Comparison of ENCODE assay signal across 8 cellular contexts in the genomic region with DNA sequence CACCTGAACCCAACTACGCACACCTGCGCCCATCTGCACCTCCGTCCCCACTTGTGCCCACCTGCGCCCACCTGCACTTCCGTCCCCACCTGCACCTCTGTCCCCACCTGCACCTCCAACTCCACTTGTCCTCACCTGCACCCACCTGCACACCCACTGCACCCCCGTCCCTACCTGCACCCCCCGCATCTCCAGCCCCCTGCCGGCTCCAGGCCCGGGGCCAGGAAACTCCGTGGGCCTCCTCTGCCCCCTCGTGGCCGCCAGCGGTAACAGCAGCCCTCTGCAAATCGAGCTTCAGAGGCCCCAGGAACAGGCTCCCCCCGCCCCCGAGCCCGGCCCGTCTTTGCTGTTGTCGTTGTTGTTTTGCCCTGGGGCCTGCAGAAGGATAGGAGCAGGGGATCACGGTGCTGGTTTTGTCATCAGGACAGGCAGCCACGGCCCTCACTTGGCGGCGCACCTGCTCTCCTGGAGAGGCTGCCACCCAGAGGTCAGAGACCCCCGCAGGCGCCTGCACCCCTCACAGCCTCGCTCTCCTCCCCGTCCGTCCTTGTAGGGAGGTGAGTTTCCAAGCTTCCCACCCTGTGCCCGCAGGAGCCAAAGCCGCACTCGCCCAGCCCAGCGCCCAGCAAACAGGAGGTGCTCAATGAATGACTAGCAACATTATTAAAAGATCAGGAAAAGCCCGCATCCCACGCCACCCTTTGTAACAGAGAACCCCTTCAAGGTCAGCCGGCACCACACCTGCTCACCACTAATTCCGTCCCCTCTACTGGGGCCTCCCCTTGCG.
DNase-seq lines count a peak whose midpoint lies in the region; ATAC-seq and TF ChIP-seq lines count a peak whose summit lies in the region.

No MANE protein-coding gene starts in this region.

- no peaks in the 10 kb centered on the region for H3K9me3 Mint-ChIP-seq in activated naive CD4-positive, alpha-beta T cell treated with anti-CD3 and anti-CD28 coated beads, Interleukin-2, amount 50 U/mL, for 72 hours

- TF ChIP-seq CTCF in vagina (IDR thresholded peaks at IDR 0.05) = peak; percentile 68 to 83 (median 77)

- H3K9me3 ChIP-seq in vagina = no peaks in the 10 kb centered on the region

- intact Hi-C loops in Right ventricle myocardium superior (cut with DNase I) = no loop called here
- intact Hi-C loops in posterior vena cava (cut with DNase I) = no loop called here
- intact Hi-C loops in vagina (cut with DNase I) = no loop called here

- no peaks in the 10 kb centered on the region for H3K36me3 Mint-ChIP-seq in activated naive CD4-positive, alpha-beta T cell treated with anti-CD3 and anti-CD28 coated beads, Interleukin-2, amount 50 U/mL, for 72 hours

- H3K27me3 ChIP-seq in vagina = no peaks in the 10 kb centered on the region

- in situ Hi-C loops in SK-MEL-5 (cut with HindIII; ENCODE audit: low pct_unique_long_range_greater_than_20kb, low sequenced_read_pairs) = no loop called here

- peak; percentile 82 to 86 for ATAC-seq in activated naive CD4-positive, alpha-beta T cell treated with anti-CD3 and anti-CD28 coated beads, Interleukin-2, amount 50 U/mL, for 72 hours
- peak; percentile 47 for ATAC-seq in Right ventricle myocardium superior (ENCODE audit: poor library complexity)
- no peak for ATAC-seq in GM18868 (IDR thresholded peaks at IDR 0.05; ENCODE audit: unreplicated experiment)

- DNase-seq in SKM-1 treated with dmso at 0.1 percent for 144 hours (lab: John Stamatoyannopoulos, UW; ENCODE audit: unreplicated experiment) = peak; percentile 36
- no peak for DNase-seq in SKM-1 (lab: John Stamatoyannopoulos, UW; ENCODE audit: unreplicated experiment)
- DNase-seq in SK-MEL-5 (ENCODE audit: low read depth, low spot score) = peak; percentile 40
- DNase-seq in activated naive CD4-positive, alpha-beta T cell treated with anti-CD3 and anti-CD28 coated beads, Interleukin-2, amount 50 U/mL, for 72 hours (ENCODE audit: low spot score in 2 of 2) = peak in 1 of 2 donors; percentile 79
- DNase-seq in Right ventricle myocardium superior = peak; percentile 78
- peak; percentile 92 for DNase-seq in posterior vena cava (ENCODE audit: low spot score)
- DNase-seq in vagina (ENCODE audit: extremely low spot score in 2 of 2) = no peak

- H3K27ac ChIP-seq in vagina = no peak overlapping the region

- H3K4me1 ChIP-seq in vagina = peaks cover 11% of the 10 kb centered on the region

- no peak for TF ChIP-seq POLR2A in vagina (IDR thresholded peaks at IDR 0.05)

- no peak overlapping the region for H3K4me3 ChIP-seq in vagina

- no peaks in the 10 kb centered on the region for H3K36me3 ChIP-seq in vagina

- H3K27ac Mint-ChIP-seq in activated naive CD4-positive, alpha-beta T cell treated with anti-CD3 and anti-CD28 coated beads, Interleukin-2, amount 50 U/mL, for 72 hours = peak overlapping the region in 1 of 2 donors; percentile 36

Comparison
In these comparisons a context has a peak if more than half of its experiments do, and no peak if none do; other contexts are left out.
1. DNase-seq: peak in SKM-1 treated with dmso at 0.1 percent for 144 hours (single experiment), SK-MEL-5 (single experiment), Right ventricle myocardium superior (single experiment) and posterior vena cava (single experiment); none in SKM-1 (single experiment) and vagina (0 of 2).